ENCODE assay signal across 22 cellular contexts in genomic region chr2:8862230-8862629, GRCh38. TPM values are rescaled to one million over a fixed set of nuclear protein-coding genes. Genes with fewer than 3 reads are reported as not detected.
DNase-seq lines count a peak whose midpoint lies in the region; ATAC-seq and TF ChIP-seq lines count a peak whose summit lies in the region.
"Had no signal": no experiment of that assay in that cellular context is flagged by ENCODE, and none has a peak within 500 bp of the region (broad histone marks: within the 10 kb centered on the region; RNA-seq: fewer than 3 reads in every experiment).

No MANE protein-coding gene starts in this region.

- ATAC-seq in left ventricle myocardium superior = peak; percentile 14
- ATAC-seq in right cardiac atrium = no peak
- no peak for ATAC-seq in HG02938 (IDR thresholded peaks at IDR 0.05; ENCODE audit: unreplicated experiment)
- ATAC-seq: GM12878, HCT116 had no signal

- H3K9ac ChIP-seq in mesenchymal stem cell (ENCODE audit: low read length) (no peak overlapping the region), MM.1S (ENCODE audit: low read length) (no peak overlapping the region)

- H3K27me3 ChIP-seq in right cardiac atrium (ENCODE audit: control insufficient read depth, insufficient read depth) = no peaks in the 10 kb centered on the region
- H3K27me3 ChIP-seq in mesenchymal stem cell (ENCODE audit: control insufficient read depth in 1 of 2, insufficient read depth in 1 of 2, low read length in 2 of 2) = no peaks in the 10 kb centered on the region
- H3K27me3 ChIP-seq in MM.1S (replicated peaks; ENCODE audit: insufficient read depth, low read length) = no peaks in the 10 kb centered on the region
- H3K27me3 ChIP-seq: BE2C had no signal

- H3K4me1 ChIP-seq in right cardiac atrium (ENCODE audit: control insufficient read depth, insufficient read depth, low read length) (no peaks in the 10 kb centered on the region), mesenchymal stem cell (ENCODE audit: control insufficient read depth, insufficient read depth, low read depth, low read length) (peaks cover 4% of the 10 kb centered on the region), MM.1S (ENCODE audit: low read length) (no peaks in the 10 kb centered on the region)
- H3K4me1 ChIP-seq: BE2C had no signal

- H3K23ac ChIP-seq in mesenchymal stem cell (ENCODE audit: low read length in 2 of 2) = no peak overlapping the region

- peak overlapping the region; percentile 89 for H2AK5ac ChIP-seq in mesenchymal stem cell (ENCODE audit: low read length, severe bottlenecking)

- no peak overlapping the region for H2BK12ac ChIP-seq in mesenchymal stem cell (ENCODE audit: low read length in 2 of 2)

- no peak overlapping the region for H4K91ac ChIP-seq in mesenchymal stem cell (ENCODE audit: low read length)

- H3K36me3 ChIP-seq in mesenchymal stem cell (ENCODE audit: control insufficient read depth in 1 of 2, insufficient read depth in 2 of 2, low read depth in 1 of 2, low read length in 2 of 2) (peaks cover 6 to 39% of the 10 kb centered on the region in 2 experiments), MM.1S (replicated peaks; ENCODE audit: insufficient read depth, low read length) (no peaks in the 10 kb centered on the region)
- H3K36me3 ChIP-seq: BE2C had no signal

- no peak overlapping the region for H3K18ac ChIP-seq in mesenchymal stem cell (ENCODE audit: low read depth in 1 of 2, low read length in 2 of 2)

- H2BK15ac ChIP-seq in mesenchymal stem cell (ENCODE audit: low read depth, poor library complexity, severe bottlenecking) = no peak overlapping the region

- no peaks in the 10 kb centered on the region for H3F3A ChIP-seq in MM.1S (ENCODE audit: insufficient read depth, low read length)

- intact Hi-C loops in left ventricle myocardium superior (cut with micrococcal nuclease) = no loop called here
- intact Hi-C loops in right cardiac atrium (cut with DNase I) = no loop called here

- H4K20me1 ChIP-seq in MM.1S (ENCODE audit: insufficient read depth, low read length) = no peaks in the 10 kb centered on the region

- no peaks in the 10 kb centered on the region for H3K9me2 ChIP-seq in MM.1S (replicated peaks; ENCODE audit: insufficient read depth, low read length)

- H3K27ac ChIP-seq in right cardiac atrium (ENCODE audit: low read length) (no peak overlapping the region), mesenchymal stem cell (ENCODE audit: low read length, poor library complexity, severe bottlenecking) (no peak overlapping the region), MM.1S (ENCODE audit: low read length) (no peak overlapping the region)

- no peak overlapping the region for H3K4ac ChIP-seq in mesenchymal stem cell (ENCODE audit: low read depth in 1 of 2, low read length in 2 of 2)

- H3K4me3 ChIP-seq in right cardiac atrium (ENCODE audit: low read length) (no peak overlapping the region), mesenchymal stem cell (ENCODE audit: insufficient read depth in 1 of 2, low read depth in 1 of 2, low read length in 2 of 2) (no peak overlapping the region), MM.1S (ENCODE audit: low read length) (no peak overlapping the region)
- H3K4me3 ChIP-seq: GM12878 had no signal

- TF ChIP-seq CTCF in MM.1S (IDR thresholded peaks at IDR 0.05; ENCODE audit: low read length) = no peak

- H3K9me3 ChIP-seq in right cardiac atrium (ENCODE audit: control insufficient read depth, low read length) (no peaks in the 10 kb centered on the region), mesenchymal stem cell (ENCODE audit: control insufficient read depth, low read length) (no peaks in the 10 kb centered on the region), MM.1S (replicated peaks; ENCODE audit: insufficient read depth, low read length) (no peaks in the 10 kb centered on the region)
- H3K9me3 ChIP-seq: BE2C had no signal

- no peak overlapping the region for H2BK120ac ChIP-seq in mesenchymal stem cell (ENCODE audit: low read depth, low read length)

- H3K79me1 ChIP-seq in mesenchymal stem cell (replicated peaks; ENCODE audit: low read length, poor library complexity, severe bottlenecking) = peaks cover 1% of the 10 kb centered on the region

- DNase-seq in left ventricle myocardium superior = no peak
- DNase-seq in right cardiac atrium = no peak
- peak; percentile 7 for DNase-seq in NCI-H2029 treated with DMSO at 0.1 percent for 48 hours (lab: John Stamatoyannopoulos, UW)
- DNase-seq in mesenchymal stem cell = no peak
- DNase-seq in MM.1S = no peak
- DNase-seq in NCI-H2107 treated with DMSO at 0.1 percent for 48 hours (lab: John Stamatoyannopoulos, UW; ENCODE audit: unreplicated experiment) = no peak
- DNase-seq: ACHN; BE2C; C1 segment of cervical spinal cord; CD4-positive, CD25-positive, alpha-beta regulatory T cell; CD8-positive, alpha-beta memory T cell; COR-L47; DMS 273 treated with DMSO at 0.1 percent for 48 hours; DMS53; DND-41; EL; GOT3; H7; HFFc6 had no signal

- H3K14ac ChIP-seq in mesenchymal stem cell (ENCODE audit: low read length in 2 of 2) = no peak overlapping the region

- 89% methylated on average over 7 of the region's 7 CpGs for WGBS in right cardiac atrium
- WGBS in mesenchymal stem cell = 98% methylated on average over 6 of the region's 7 CpGs

- no peak overlapping the region for H4K8ac ChIP-seq in mesenchymal stem cell (ENCODE audit: low read length)

- no peak overlapping the region for H2AFZ ChIP-seq in mesenchymal stem cell (ENCODE audit: low read depth, low read length)
- no peak overlapping the region for H2AFZ ChIP-seq in MM.1S (ENCODE audit: low read length)

- H3K4me2 ChIP-seq in mesenchymal stem cell (ENCODE audit: low read length, poor library complexity, severe bottlenecking) = no peak overlapping the region
- H3K4me2 ChIP-seq in MM.1S (ENCODE audit: low read depth, low read length) = no peak overlapping the region

- H2BK5ac ChIP-seq in mesenchymal stem cell (ENCODE audit: low read depth, low read length, poor library complexity, severe bottlenecking) = no peak overlapping the region

- no peaks in the 10 kb centered on the region for H3K79me2 ChIP-seq in MM.1S (ENCODE audit: low read length)

RNA-seq across cellular contexts. Expression of gene KIDINS220, which starts 24.8 kb away (rescaled TPM):
- 55.3 TPM for total RNA-seq in left ventricle myocardium superior
- total RNA-seq in right cardiac atrium = 10 to 100 TPM; 34.5 to 39.6 (median 37.6) TPM
- 17.3 TPM for polyA plus RNA-seq in right cardiac atrium
- polyA plus RNA-seq in mesenchymal stem cell (2013, experiment 1 of 2) = 24.5 TPM
- 23.7 TPM for polyA plus RNA-seq in mesenchymal stem cell (2013, experiment 2 of 2)
